25 cellular contexts compared by ENCODE assay signal in genomic region chr17:45393477-45393876, GRCh38. TPM values are rescaled to one million over a fixed set of nuclear protein-coding genes. Genes with fewer than 3 reads are reported as not detected.
DNase-seq lines count a peak whose midpoint lies in the region; ATAC-seq, FAIRE-seq and TF ChIP-seq lines count a peak whose summit lies in the region.
"Had no signal": no experiment of that assay in that cellular context is flagged by ENCODE, and none has a peak within 500 bp of the region (broad histone marks: within the 10 kb centered on the region; RNA-seq: fewer than 3 reads in every experiment).

No MANE protein-coding gene starts in this region.

- peaks cover 1 to 11% of the 10 kb centered on the region in 2 experiments; a peak in 3 of 5 replicates for H3K36me3 ChIP-seq in HepG2 (replicated peaks in 1 of 2; ENCODE audit: control insufficient read depth in 1 of 2, insufficient read depth in 2 of 2, low read length in 2 of 2)
- H3K36me3 ChIP-seq in right lobe of liver: no peaks in the 10 kb centered on the region
- H3K36me3 ChIP-seq in IMR-90 (ENCODE audit: control insufficient read depth, insufficient read depth, low read length): no peaks in the 10 kb centered on the region
- H3K36me3 ChIP-seq in small intestine (ENCODE audit: control insufficient read depth in 2 of 2, insufficient read depth in 2 of 2, low read length in 2 of 2): peaks cover 8 to 25% of the 10 kb centered on the region in 2 donors
- H3K36me3 ChIP-seq in uterus: no peaks in the 10 kb centered on the region
- H3K36me3 ChIP-seq: BE2C, HAP-1 had no signal

- no peak overlapping the region for H3K18ac ChIP-seq in IMR-90 (ENCODE audit: low read depth, low read length)

- TF ChIP-seq RAD21 in HepG2 (CRISPR knock-in tag; IDR thresholded peaks at IDR 0.05): no peak
- TF ChIP-seq RAD21 in IMR-90 (IDR thresholded peaks at IDR 0.05; ENCODE audit: low read length): no peak

- no peak overlapping the region for H4K5ac ChIP-seq in IMR-90 (ENCODE audit: low read depth, low read length)

- H3K4me1 Mint-ChIP-seq in immature natural killer cell: peaks cover 9 to 14% of the 10 kb centered on the region in 2 donors

- H3K27ac Mint-ChIP-seq in immature natural killer cell: peak overlapping the region in 4 of 6 donors; percentile 36 to 85 (median 61)

- intact Hi-C loops in HepG2 (cut with micrococcal nuclease; ENCODE audit: unreplicated experiment): no loop called here
- intact Hi-C loops in right lobe of liver (cut with DNase I): no loop called here
- intact Hi-C loops in IMR-90 (cut with micrococcal nuclease): no loop called here
- intact Hi-C loops in uterus (cut with DNase I; ENCODE audit: low total_unique reads): no loop called here

- peaks cover 5 to 11% (median 8%) of the 10 kb centered on the region in 3 donors for H3K36me3 Mint-ChIP-seq in immature natural killer cell

- no peak overlapping the region for H2AK9ac ChIP-seq in IMR-90 (replicated peaks; ENCODE audit: low read depth, low read length, poor library complexity)

- H2AFZ ChIP-seq in HepG2 (ENCODE audit: low read length): no peak overlapping the region
- peak overlapping the region; percentile 5 for H2AFZ ChIP-seq in IMR-90 (replicated peaks; ENCODE audit: low read length, poor library complexity)
- H2AFZ ChIP-seq: GM23248 had no signal

- CTCF ChIA-PET in HepG2 (lab: Yijun Ruan, JAX; ENCODE audit: low intra/inter-chr PET ratio, low total read pairs): interaction anchor here (1.1 kb wide), 2 partner anchors 32 to 34 kb away, joined by 3 read pairs; no protein-coding TSS in a partner anchor
- CTCF ChIA-PET in IMR-90 (lab: Yijun Ruan, JAX): no interaction called here

- dilution Hi-C loops in IMR-90 (cut with HindIII; ENCODE audit: low sequenced_read_pairs, unreplicated experiment): no loop called here

- TF ChIP-seq CTCF in HepG2 (CRISPR knock-in tag; IDR thresholded peaks at IDR 0.05) (no peak), right lobe of liver (IDR thresholded peaks at IDR 0.05) (no peak), IMR-90 (conservative IDR thresholded peaks at IDR 0.05; ENCODE audit: low read depth, low read length) (no peak), uterus (IDR thresholded peaks at IDR 0.05) (no peak)

- H3K9me1 ChIP-seq in IMR-90 (ENCODE audit: insufficient read depth, low read length): no peaks in the 10 kb centered on the region

- FAIRE-seq in HepG2 (lab: Jason Lieb, UNC) (no peak), small intestine (lab: Jason Lieb, UNC) (no peak)
- FAIRE-seq: A549, GM12878 had no signal

- H3K9me3 ChIP-seq in HepG2 (ENCODE audit: low read length) (no peaks in the 10 kb centered on the region), right lobe of liver (no peaks in the 10 kb centered on the region), IMR-90 (ENCODE audit: control insufficient read depth, insufficient read depth, low read length) (no peaks in the 10 kb centered on the region), small intestine (ENCODE audit: control insufficient read depth, low read depth) (no peaks in the 10 kb centered on the region), uterus (no peaks in the 10 kb centered on the region)
- H3K9me3 ChIP-seq: A549, BE2C, Caco-2, HAP-1 had no signal

- H3K79me1 ChIP-seq in IMR-90 (ENCODE audit: low read depth in 1 of 2, low read length in 2 of 2): no peaks in the 10 kb centered on the region

- no peak overlapping the region for H3K56ac ChIP-seq in IMR-90 (ENCODE audit: extremely low read depth, insufficient read depth, low read length)

- H4K20me1 ChIP-seq in HepG2 (ENCODE audit: insufficient read depth, low read length) (no peaks in the 10 kb centered on the region), IMR-90 (ENCODE audit: insufficient read depth, low read length) (no peaks in the 10 kb centered on the region)

- H3K14ac ChIP-seq in IMR-90 (replicated peaks; ENCODE audit: low read depth, low read length): no peak overlapping the region

- no peak overlapping the region for H3K4me3 Mint-ChIP-seq in immature natural killer cell

- H2BK5ac ChIP-seq in IMR-90 (ENCODE audit: low read depth, low read length, poor library complexity, severe bottlenecking): no peak overlapping the region

- TF ChIP-seq POLR2A in HepG2 (IDR thresholded peaks at IDR 0.05; ENCODE audit: insufficient read depth in 1 of 2, low read depth in 2 of 2, low read length in 2 of 2): no peak
- TF ChIP-seq POLR2A in right lobe of liver (IDR thresholded peaks at IDR 0.05): no peak
- TF ChIP-seq POLR2A in IMR-90 (IDR thresholded peaks at IDR 0.05; ENCODE audit: low read depth, low read length): no peak
- TF ChIP-seq POLR2A in uterus (IDR thresholded peaks at IDR 0.05): no peak

- no peak overlapping the region for H4K8ac ChIP-seq in IMR-90 (ENCODE audit: low read depth in 2 of 2, low read length in 2 of 2)

- H2AK5ac ChIP-seq in IMR-90 (ENCODE audit: low read depth, low read length): no peak overlapping the region

- no peak overlapping the region for H3K9ac ChIP-seq in HepG2 (ENCODE audit: insufficient read depth, low read depth, low read length)
- H3K9ac ChIP-seq in IMR-90 (ENCODE audit: low read depth, low read length): no peak overlapping the region
- H3K9ac ChIP-seq: GM23248 had no signal

- H2BK15ac ChIP-seq in IMR-90 (ENCODE audit: low read depth, low read length): no peak overlapping the region

- no peaks in the 10 kb centered on the region for H3K9me3 Mint-ChIP-seq in immature natural killer cell

- BruUV-seq in HepG2 (replicated peaks; lab: Mats Ljungman, UMichigan) (no TSS peak), IMR-90 (replicated peaks; lab: Mats Ljungman, UMichigan) (no TSS peak)

- H4K91ac ChIP-seq in IMR-90 (ENCODE audit: insufficient read depth, low read depth, low read length): no peak overlapping the region

- 82% methylated on average over 6 of the region's 6 CpGs for WGBS in HepG2 (ENCODE audit: low lambda C conversion rate)
- 100% methylated on average over 1 of the region's 6 CpGs for WGBS in right lobe of liver (ENCODE audit: insufficient coverage, low coverage, low lambda C conversion rate, missing lambda C conversion rate)
- WGBS in IMR-90 (ENCODE audit: extremely low coverage in 2 of 2, insufficient read length in 1 of 2), 2 experiments: 100% methylated on average over 1 of the region's 6 CpGs; no CpG with 5 or more reads in 1 of the 2 experiments
- 50 to 74% (median 66%) methylated on average over 6 of the region's 6 CpGs for WGBS in small intestine, 3 donors

- H3K27me3 ChIP-seq in HepG2 (ENCODE audit: control insufficient read depth in 1 of 2, insufficient read depth in 2 of 2, low read length in 2 of 2) (peaks cover 0 to 16% of the 10 kb centered on the region in 2 experiments; a peak in 3 of 5 replicates), right lobe of liver (no peaks in the 10 kb centered on the region), IMR-90 (ENCODE audit: control insufficient read depth, insufficient read depth, low read length) (peaks cover 9% of the 10 kb centered on the region; the same call in 1 of the 2 replicates), small intestine (ENCODE audit: control insufficient read depth in 2 of 2, insufficient read depth in 2 of 2, low read length in 2 of 2) (no peaks in the 10 kb centered on the region), uterus (no peaks in the 10 kb centered on the region)
- H3K27me3 ChIP-seq: BE2C had no signal

- TF ChIP-seq EP300 in HepG2 (IDR thresholded peaks at IDR 0.05; ENCODE audit: low read depth in 2 of 2, low read length in 2 of 2) (no peak), HepG2 (CRISPR knock-in tag; IDR thresholded peaks at IDR 0.05; ENCODE audit: borderline replicate concordance) (no peak)

- peaks cover 2 to 8% (median 3%) of the 10 kb centered on the region in 3 donors for H3K27me3 Mint-ChIP-seq in immature natural killer cell (ENCODE audit: low read depth in 3 of 3)

- no peak overlapping the region for H2BK120ac ChIP-seq in IMR-90 (ENCODE audit: low read depth, low read length)

- H3K4ac ChIP-seq in IMR-90 (ENCODE audit: low read depth, low read length): no peak overlapping the region

- no peak overlapping the region for H2BK20ac ChIP-seq in IMR-90 (ENCODE audit: low read depth, low read length)

- ATAC-seq in HepG2 (no peak), right lobe of liver (no peak), IMR-90 (ENCODE audit: low read depth) (no peak)
- ATAC-seq: A549, GM12878, Panc1 had no signal

- no peaks in the 10 kb centered on the region for H3K79me2 ChIP-seq in HepG2 (ENCODE audit: insufficient read depth, low read length)

- H3K4me2 ChIP-seq in HepG2 (ENCODE audit: low read depth, low read length): no peak overlapping the region
- no peak overlapping the region for H3K4me2 ChIP-seq in IMR-90 (ENCODE audit: low read depth, low read length)
- H3K4me2 ChIP-seq: A549 had no signal

- no peak overlapping the region for H3K23ac ChIP-seq in IMR-90 (ENCODE audit: low read depth, low read length)

- H3K4me3 ChIP-seq in HepG2 (replicated peaks in 1 of 3; ENCODE audit: insufficient read depth in 1 of 3, low read depth in 2 of 3, low read length in 3 of 3) (no peak overlapping the region), right lobe of liver (no peak overlapping the region), IMR-90 (ENCODE audit: insufficient read depth, low read depth, low read length) (no peak overlapping the region), small intestine (ENCODE audit: low read depth in 1 of 2, low read length in 2 of 2) (no peak overlapping the region), uterus (no peak overlapping the region)
- H3K4me3 ChIP-seq: A549, GM12878, GM23248, HAP-1 had no signal

- no peak overlapping the region for H3K27ac ChIP-seq in HepG2 (ENCODE audit: extremely low read length, insufficient read depth, low read length)
- H3K27ac ChIP-seq in right lobe of liver: no peak overlapping the region
- H3K27ac ChIP-seq in IMR-90 (ENCODE audit: insufficient read depth, low read length): no peak overlapping the region
- no peak overlapping the region for H3K27ac ChIP-seq in small intestine (ENCODE audit: low read depth in 1 of 2, low read length in 1 of 2)
- H3K27ac ChIP-seq in uterus: no peak overlapping the region
- H3K27ac ChIP-seq: A549, GM23248 had no signal

- in situ Hi-C loops in HepG2 (cut with HindIII; ENCODE audit: extremely low pct_ligation_motif_present, low pct_unique_long_range_greater_than_20kb) (no loop called here), IMR-90 (cut with MboI; ENCODE audit: low sequenced_read_pairs) (no loop called here)

- POLR2A ChIA-PET in HepG2 (lab: Yijun Ruan, JAX) (interaction anchor here (1.2 to 2.0 kb wide), 4 partner anchors 13 to 32 kb away, joined by 3 to 4 read pairs (median 4); no protein-coding TSS in a partner anchor), IMR-90 (lab: Charles Lee; ENCODE audit: unreplicated experiment) (no interaction called here)

- DNase-seq in HepG2 (ENCODE audit: low spot score): no peak
- no peak for DNase-seq in right lobe of liver
- DNase-seq in IMR-90: no peak
- no peak for DNase-seq in immature natural killer cell
- peak; percentile 47 for DNase-seq in small intestine
- no peak for DNase-seq in ureter (ENCODE audit: low spot score)
- DNase-seq in uterus: no peak
- no peak for DNase-seq in islet precursor cell
- DNase-seq: BE2C, Caco-2, DND-41, GM23248, KBM-7, MM.1S, NCI-H1048, NCI-H1417 treated with DMSO at 0.1 percent for 48 hours, NCI-H187 treated with DMSO at 0.1 percent for 48 hours, NCI-H2107, NCI-H510A, NCI-H82, SIG-M5 had no signal

- H3K4me1 ChIP-seq in HepG2 (ENCODE audit: insufficient read depth, low read length) (peaks cover 7% of the 10 kb centered on the region; the same call in 1 of the 2 replicates), right lobe of liver (peaks cover 0 to 7% (median 0%) of the 10 kb centered on the region in 4 donors), IMR-90 (ENCODE audit: control insufficient read depth, insufficient read depth, low read length) (peaks cover 5% of the 10 kb centered on the region), small intestine (ENCODE audit: control insufficient read depth in 2 of 2, insufficient read depth in 1 of 2, low read depth in 1 of 2, low read length in 1 of 2) (no peaks in the 10 kb centered on the region), uterus (no peaks in the 10 kb centered on the region)
- H3K4me1 ChIP-seq: Caco-2, HAP-1 had no signal

RNA-seq across cellular contexts. Expression of gene ARHGAP27, which starts 39.2 kb away (rescaled TPM):
- total RNA-seq in HepG2 (2016; rRNA removed; fragmentation: Illumina TruSeq; extraction: Trizol) (7.8 and 18.9 TPM in 2 replicates), right lobe of liver (1 to 10 TPM; 4.9 to 9.3 (median 6.8) TPM), IMR-90 (2012; rRNA removed) (under 0.01 and 0.56 TPM in 2 replicates), ureter (100 TPM), uterus (10 to 100 TPM in 3 of 4 donors, 1 to 10 TPM in 1; 9.4 to 36.6 (median 16.0) TPM)
- total RNA-seq in HepG2 (2016; cell fraction: cytosol; rRNA removed; fragmentation: Illumina TruSeq; extraction: Trizol; ENCODE audit: low read depth): 4.4 and 4.5 TPM in 2 replicates
- 6.7 and 19.6 TPM in 2 replicates for total RNA-seq in HepG2 (2016; cell fraction: insoluble cytoplasmic fraction; rRNA removed; fragmentation: Illumina TruSeq; extraction: Trizol)
- total RNA-seq in HepG2 (2016; cell fraction: membrane; rRNA removed; fragmentation: Illumina TruSeq; extraction: Trizol): 5.4 and 5.6 TPM in 2 replicates
- total RNA-seq in HepG2 (2016; cell fraction: nucleus; rRNA removed; fragmentation: Illumina TruSeq; extraction: Trizol): 23.4 and 28.4 TPM in 2 replicates
- polyA plus RNA-seq in HepG2 (2011; rRNA removed) (15.5 and 20.0 TPM in 2 replicates), IMR-90 (2012; rRNA removed) (0.89 and 1.9 TPM in 2 replicates), immature natural killer cell (10 to 100 TPM; 23.5 to 64.9 (median 27.8) TPM), small intestine (100 to 1,000 TPM in 2 of 3 donors, 10 to 100 TPM in 1; 65.2 to 132 (median 106) TPM)
- polyA plus RNA-seq in HepG2 (2011; cell fraction: cytosol; rRNA removed): 5.4 and 8.7 TPM in 2 replicates
- polyA plus RNA-seq in HepG2 (2011; cell fraction: nucleus; rRNA removed): 141 and 178 TPM in 2 replicates
- 6.9 and 8.4 TPM in 2 replicates for polyA plus RNA-seq in HepG2 (2012)
- 1.1 and 1.5 TPM in 2 replicates for polyA plus RNA-seq in HepG2 (2016; cell fraction: cytosol; fragmentation: Illumina TruSeq; extraction: Trizol; ENCODE audit: low read depth)
- polyA plus RNA-seq in HepG2 (2016; cell fraction: insoluble cytoplasmic fraction; fragmentation: Illumina TruSeq; extraction: Trizol; ENCODE audit: low read depth): 8.6 and 9.5 TPM in 2 replicates
- polyA plus RNA-seq in HepG2 (2016; cell fraction: membrane; fragmentation: Illumina TruSeq; extraction: Trizol; ENCODE audit: low read depth): 2.5 and 2.7 TPM in 2 replicates
- 67.3 and 73.4 TPM in 2 replicates for polyA plus RNA-seq in HepG2 (2016; cell fraction: nucleus; fragmentation: Illumina TruSeq; extraction: Trizol; ENCODE audit: insufficient read depth, low read depth)
- polyA minus RNA-seq in HepG2 (2011; rRNA and poly(A)+ RNA removed; ENCODE audit: low replicate concordance): 17.3 and 32.8 TPM in 2 replicates
- 4.6 and 4.8 TPM in 2 replicates for polyA minus RNA-seq in HepG2 (2011; cell fraction: cytosol; rRNA and poly(A)+ RNA removed)
- polyA minus RNA-seq in HepG2 (2011; cell fraction: nucleus; rRNA and poly(A)+ RNA removed): 26.1 and 28.0 TPM in 2 replicates
- polyA plus RNA-seq in IMR-90 (2012; cell fraction: cytosol; rRNA removed): 0.37 and 0.67 TPM in 2 replicates
- 7.4 and 16.4 TPM in 2 replicates for polyA plus RNA-seq in IMR-90 (2012; cell fraction: nucleus; rRNA removed; ENCODE audit: low replicate concordance)
